ENCODE assay signal across 10 cellular contexts in the genomic region with DNA sequence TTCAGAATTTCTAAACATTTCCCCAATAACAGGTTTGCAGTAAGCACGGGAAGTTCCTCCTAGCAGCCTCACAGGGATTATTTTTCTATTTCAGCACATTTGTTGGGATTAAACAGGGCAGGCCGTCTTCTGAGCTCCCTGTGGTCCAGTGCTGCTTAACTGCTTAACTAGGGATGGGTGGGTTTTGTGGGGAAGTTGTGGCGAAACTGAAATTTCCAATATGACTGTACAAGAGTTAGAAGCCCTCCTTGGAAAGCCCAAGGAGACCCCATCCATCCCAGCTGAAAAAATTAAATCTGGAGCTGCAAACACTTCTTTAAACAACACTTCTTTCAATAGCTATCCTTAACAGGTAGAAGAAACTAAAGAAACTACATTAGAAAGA. TPM values are rescaled to one million over a fixed set of nuclear protein-coding genes. Genes with fewer than 3 reads are reported as not detected.
DNase-seq lines count a peak whose midpoint lies in the region; TF ChIP-seq lines count a peak whose summit lies in the region.
"Had no signal": no experiment of that assay in that cellular context is flagged by ENCODE, and none has a peak within 500 bp of the region (broad histone marks: within the 10 kb centered on the region; RNA-seq: fewer than 3 reads in every experiment).

No MANE protein-coding gene starts in this region.

- H3K36me3 Mint-ChIP-seq in activated CD4-positive, alpha-beta T cell treated with anti-CD3 and anti-CD28 coated beads, Interleukin-2, amount 10 ng/mL, durations not matched to agents 7 days and 5 days (ENCODE audit: low read depth), result peaks cover 61% of the 10 kb centered on the region
- H3K36me3 Mint-ChIP-seq in immature natural killer cell, result peaks cover 4 to 9% (median 4%) of the 10 kb centered on the region in 3 donors

- H3K27ac ChIP-seq in Peyer's patch (peak overlapping the region; percentile 76 to 87 (median 82)), stomach (peak overlapping the region in 4 of 5 donors; percentile 76 to 88 (median 82)), PC-9 (no peak overlapping the region)

- DNase-seq in activated CD4-positive, alpha-beta T cell treated with anti-CD3 and anti-CD28 coated beads, Interleukin-2, amount 10 ng/mL, durations not matched to agents 7 days and 5 days, result no peak
- no peak for DNase-seq in activated CD4-positive, alpha-beta T cell treated with anti-CD3 and anti-CD28 coated beads for 48 hours
- no peak for DNase-seq in Peyer's patch
- no peak for DNase-seq in immature natural killer cell
- DNase-seq in stomach, result no peak
- DNase-seq in NCI-H510A treated with DMSO at 0.1 percent for 48 hours (lab: John Stamatoyannopoulos, UW), result no peak
- DNase-seq in stimulated activated CD8-positive, alpha-beta memory T cell treated with anti-CD3 and anti-CD28 coated beads, Interleukin-4, amount 100 ng/mL, for 48 hours, result no peak
- DNase-seq in PC-9, result no peak
- DNase-seq: amygdala, NCI-H524 had no signal

- no peaks in the 10 kb centered on the region for H3F3A ChIP-seq in PC-9 (ENCODE audit: insufficient read depth, low read depth)

- TF ChIP-seq POLR2A in Peyer's patch (IDR thresholded peaks at IDR 0.05) (no peak), stomach (IDR thresholded peaks at IDR 0.05) (no peak)

- BruUV-seq in PC-9 (replicated peaks; lab: Mats Ljungman, UMichigan), result no TSS peak

- TF ChIP-seq CTCF in Peyer's patch (IDR thresholded peaks at IDR 0.05) (no peak), stomach (IDR thresholded peaks at IDR 0.05) (no peak), PC-9 (conservative IDR thresholded peaks at IDR 0.05) (no peak)

- intact Hi-C loops in stomach (cut with DNase I; ENCODE audit: low total_unique reads) (no loop called here), PC-9 (cut with micrococcal nuclease; ENCODE audit: unreplicated experiment) (no loop called here)

- H3K27ac Mint-ChIP-seq in activated CD4-positive, alpha-beta T cell treated with anti-CD3 and anti-CD28 coated beads, Interleukin-2, amount 10 ng/mL, durations not matched to agents 7 days and 5 days, result peak overlapping the region; percentile 100
- H3K27ac Mint-ChIP-seq in immature natural killer cell, result peak overlapping the region; percentile 96 to 100 (median 100)

- TF ChIP-seq EP300 in stomach (IDR thresholded peaks at IDR 0.05), result no peak

- no peaks in the 10 kb centered on the region for H3K79me2 ChIP-seq in PC-9 (ENCODE audit: low read depth)

- peaks cover 86% of the 10 kb centered on the region for H3K4me1 Mint-ChIP-seq in activated CD4-positive, alpha-beta T cell treated with anti-CD3 and anti-CD28 coated beads, Interleukin-2, amount 10 ng/mL, durations not matched to agents 7 days and 5 days
- H3K4me1 Mint-ChIP-seq in immature natural killer cell, result peaks cover 96% of the 10 kb centered on the region in 2 donors

- H3K4me3 Mint-ChIP-seq in activated CD4-positive, alpha-beta T cell treated with anti-CD3 and anti-CD28 coated beads, Interleukin-2, amount 10 ng/mL, durations not matched to agents 7 days and 5 days, result peak overlapping the region; percentile 89
- H3K4me3 Mint-ChIP-seq in immature natural killer cell, result peak overlapping the region; percentile 90 to 100 (median 96)

- no peak overlapping the region for H3K4me2 ChIP-seq in PC-9

- H4K20me1 ChIP-seq in PC-9 (ENCODE audit: insufficient read depth), result no peaks in the 10 kb centered on the region

- 48 to 69% (median 59%) methylated on average over 3 of the region's 3 CpGs for WGBS in stomach, 5 donors

- H2AFZ ChIP-seq in PC-9, result no peak overlapping the region

- peaks cover 0 to 62% (median 44%) of the 10 kb centered on the region in 4 donors for H3K4me1 ChIP-seq in Peyer's patch
- H3K4me1 ChIP-seq in stomach, result peaks cover 46 to 90% (median 68%) of the 10 kb centered on the region in 4 donors
- H3K4me1 ChIP-seq in PC-9 (replicated peaks; ENCODE audit: insufficient read depth), result 0 out of 2 replicates have a peak, but pooled peaks cover 10% of the 10 kb centered on the region

- POLR2A ChIA-PET in activated CD4-positive, alpha-beta T cell treated with anti-CD3 and anti-CD28 coated beads, Interleukin-2, amount 10 ng/mL, durations not matched to agents 7 days and 5 days (lab: Charles Lee), result no interaction called here
- POLR2A ChIA-PET in PC-9 (lab: Charles Lee; ENCODE audit: unreplicated experiment), result no interaction called here

- CTCF ChIA-PET in activated CD4-positive, alpha-beta T cell treated with anti-CD3 and anti-CD28 coated beads, Interleukin-2, amount 10 ng/mL, durations not matched to agents 7 days and 5 days (lab: Charles Lee), result interaction anchor here (1.1 to 2.3 kb wide), 6 partner anchors 11 to 172 kb away, joined by 3 to 7 read pairs (median 4); no protein-coding TSS in a partner anchor
- CTCF ChIA-PET in PC-9 (lab: Charles Lee), result no interaction called here

- no peaks in the 10 kb centered on the region for H3K9me2 ChIP-seq in PC-9 (ENCODE audit: insufficient read depth)

- H3K27me3 Mint-ChIP-seq in activated CD4-positive, alpha-beta T cell treated with anti-CD3 and anti-CD28 coated beads, Interleukin-2, amount 10 ng/mL, durations not matched to agents 7 days and 5 days, result no peaks in the 10 kb centered on the region
- peaks cover 6 to 16% (median 10%) of the 10 kb centered on the region in 3 donors for H3K27me3 Mint-ChIP-seq in immature natural killer cell (ENCODE audit: low read depth in 3 of 3)

- no peaks in the 10 kb centered on the region for H3K27me3 ChIP-seq in Peyer's patch
- H3K27me3 ChIP-seq in stomach, result no peaks in the 10 kb centered on the region
- no peaks in the 10 kb centered on the region for H3K27me3 ChIP-seq in PC-9 (ENCODE audit: insufficient read depth, low read depth)

- H3K9me3 ChIP-seq in Peyer's patch, result no peaks in the 10 kb centered on the region
- no peaks in the 10 kb centered on the region for H3K9me3 ChIP-seq in stomach
- H3K9me3 ChIP-seq in PC-9 (ENCODE audit: insufficient read depth, low read depth), result no peaks in the 10 kb centered on the region

- peaks cover 3% of the 10 kb centered on the region for H3K9me3 Mint-ChIP-seq in activated CD4-positive, alpha-beta T cell treated with anti-CD3 and anti-CD28 coated beads, Interleukin-2, amount 10 ng/mL, durations not matched to agents 7 days and 5 days
- H3K9me3 Mint-ChIP-seq in immature natural killer cell, result no peaks in the 10 kb centered on the region

- H3K36me3 ChIP-seq in Peyer's patch, result no peaks in the 10 kb centered on the region
- no peaks in the 10 kb centered on the region for H3K36me3 ChIP-seq in stomach
- no peaks in the 10 kb centered on the region for H3K36me3 ChIP-seq in PC-9 (ENCODE audit: low read depth)

- no peak overlapping the region for H3K4me3 ChIP-seq in Peyer's patch
- H3K4me3 ChIP-seq in stomach, result no peak overlapping the region
- no peak overlapping the region for H3K4me3 ChIP-seq in PC-9

RNA-seq across cellular contexts. Expression of gene FAM117A, which starts 22.2 kb away (rescaled TPM):
- total RNA-seq in activated CD4-positive, alpha-beta T cell treated with anti-CD3 and anti-CD28 coated beads, Interleukin-2, amount 10 ng/mL, durations not matched to agents 7 days and 5 days, result 10 to 100 TPM; 30.6 to 34.1 TPM
- 10 to 100 TPM in 1 of 4 donors, 1 to 10 TPM in 3; 6.5 to 16.5 (median 9.4) TPM for total RNA-seq in Peyer's patch
- 10 to 100 TPM; 35.3 to 68.0 (median 35.9) TPM for polyA plus RNA-seq in immature natural killer cell
- 10 to 100 TPM in 2 of 5 donors, 1 to 10 TPM in 2, under 1 TPM in 1; 0.58 to 39.7 (median 6.7) TPM for total RNA-seq in stomach
- 1 to 10 TPM; 5.3 to 7.0 (median 5.6) TPM for polyA plus RNA-seq in stomach
- 12.7 and 15.0 TPM in 2 replicates for total RNA-seq in PC-9 (2021)

RNA-seq across cellular contexts. Expression of gene SLC35B1, which starts 33.9 kb away (rescaled TPM):
- 10 to 100 TPM; 55.8 to 70.1 TPM for total RNA-seq in activated CD4-positive, alpha-beta T cell treated with anti-CD3 and anti-CD28 coated beads, Interleukin-2, amount 10 ng/mL, durations not matched to agents 7 days and 5 days
- total RNA-seq in Peyer's patch (100 to 1,000 TPM in 1 of 4 donors, 10 to 100 TPM in 3; 42.1 to 115 (median 78.2) TPM), stomach (10 to 100 TPM; 36.2 to 59.8 (median 48.1) TPM), PC-9 (2021) (43.5 and 44.7 TPM in 2 replicates)
- polyA plus RNA-seq in immature natural killer cell (10 to 100 TPM; 40.5 to 69.0 (median 53.3) TPM), stomach (10 to 100 TPM; 26.3 to 36.2 (median 34.2) TPM)

RNA-seq across cellular contexts. Expression of gene KAT7, which starts 46.8 kb away (rescaled TPM):
- 10 to 100 TPM; 78.5 to 82.4 TPM for total RNA-seq in activated CD4-positive, alpha-beta T cell treated with anti-CD3 and anti-CD28 coated beads, Interleukin-2, amount 10 ng/mL, durations not matched to agents 7 days and 5 days
- 10 to 100 TPM; 44.3 to 50.9 (median 45.3) TPM for total RNA-seq in Peyer's patch
- polyA plus RNA-seq in immature natural killer cell, result 10 to 100 TPM; 32.3 to 67.2 (median 37.9) TPM
- 10 to 100 TPM in 4 of 5 donors, 1 to 10 TPM in 1; 9.3 to 92.4 (median 31.2) TPM for total RNA-seq in stomach
- polyA plus RNA-seq in stomach, result 10 to 100 TPM in 1 of 3 donors, 1 to 10 TPM in 2; 5.0 to 12.7 (median 9.0) TPM
- 41.6 and 57.0 TPM in 2 replicates for total RNA-seq in PC-9 (2021)
